15 cellular contexts compared by ENCODE assay signal in the genomic region with DNA sequence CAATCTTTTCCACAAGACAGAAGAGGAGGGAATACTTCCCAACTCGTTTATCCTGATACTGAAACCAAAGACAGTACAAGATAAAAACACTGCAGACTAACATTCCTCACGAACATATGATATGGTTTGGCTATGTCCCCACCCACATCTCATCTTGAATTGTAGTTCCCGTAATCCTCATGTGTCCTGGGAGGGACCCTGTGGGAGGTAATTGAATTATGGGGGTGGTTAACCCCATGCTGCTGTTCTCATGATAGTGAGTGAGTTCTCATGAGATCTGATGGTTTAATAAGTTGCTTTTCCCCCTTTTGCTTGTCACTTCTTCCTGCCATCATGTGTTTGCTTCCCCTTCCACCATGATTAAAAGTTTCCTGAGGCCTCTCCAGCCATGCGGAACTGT.
A peak's percentile ranks its signal among the peaks of the same experiment; 100 is the strongest.
DNase-seq lines count a peak whose midpoint lies in the region; ATAC-seq and TF ChIP-seq lines count a peak whose summit lies in the region.
"Had no signal": no experiment of that assay in that cellular context is flagged by ENCODE, and none has a peak within 500 bp of the region (broad histone marks: within the 10 kb centered on the region; RNA-seq: fewer than 3 reads in every experiment).

No MANE protein-coding gene starts in this region.

- no peak overlapping the region for H3K27ac ChIP-seq in esophagus muscularis mucosa (replicated peaks in 1 of 4)
- H3K27ac ChIP-seq: A549; BLaER1 treated with 17β-estradiol and CSF1 and Interleukin-3, amounts not matched to agents 10 nM and 100 nM had no signal

- DNase-seq in CD1c-positive myeloid dendritic cell (ENCODE audit: extremely low spot score) = peak; percentile 5
- DNase-seq in OCI-M1 (lab: John Stamatoyannopoulos, UW) = peak; percentile 5
- DNase-seq in esophagus muscularis mucosa (ENCODE audit: extremely low spot score) = peak; percentile 21
- DNase-seq in osteocyte (ENCODE audit: extremely low spot score, unreplicated experiment) = peak; percentile 27
- no peak for DNase-seq in hippocampal formation (lab: John Stamatoyannopoulos, UW)
- no peak for DNase-seq in LoVo (ENCODE audit: low spot score)
- DNase-seq in NCI-H1048 (lab: John Stamatoyannopoulos, UW) = no peak
- DNase-seq: Calu3; CD4-positive, alpha-beta T cell; DMS 273 treated with DMSO at 0.1 percent for 48 hours; HCEC 1CT had no signal

- peaks cover 0 to 4% (median 0%) of the 10 kb centered on the region in 4 donors for H3K27me3 ChIP-seq in esophagus muscularis mucosa
- H3K27me3 ChIP-seq: BLaER1 treated with 17β-estradiol and CSF1 and Interleukin-3, amounts not matched to agents 10 nM and 100 nM had no signal

- no peak for ATAC-seq in HG03354 (IDR thresholded peaks at IDR 0.05; ENCODE audit: poor library complexity, severe bottlenecking, unreplicated experiment)
- ATAC-seq: A549, HepG2 had no signal

- H3K4me3 ChIP-seq in esophagus muscularis mucosa = no peak overlapping the region
- H3K4me3 ChIP-seq: A549; BLaER1 treated with 17β-estradiol and CSF1 and Interleukin-3, amounts not matched to agents 10 nM and 100 nM had no signal

- H3K27me3 Mint-ChIP-seq in osteocyte (ENCODE audit: unreplicated experiment) = peaks cover 90% of the 10 kb centered on the region

- H3K36me3 ChIP-seq in esophagus muscularis mucosa = no peaks in the 10 kb centered on the region
- H3K36me3 ChIP-seq: BLaER1 treated with 17β-estradiol and CSF1 and Interleukin-3, amounts not matched to agents 10 nM and 100 nM had no signal

- no peak for TF ChIP-seq EP300 in esophagus muscularis mucosa (IDR thresholded peaks at IDR 0.05)

- H3K4me1 ChIP-seq in esophagus muscularis mucosa = no peaks in the 10 kb centered on the region
- H3K4me1 ChIP-seq: A549 had no signal

- H3K36me3 Mint-ChIP-seq in osteocyte (ENCODE audit: unreplicated experiment) = peaks cover 2% of the 10 kb centered on the region

- no peaks in the 10 kb centered on the region for H3K9me3 ChIP-seq in esophagus muscularis mucosa

- no peak for TF ChIP-seq POLR2A in esophagus muscularis mucosa (IDR thresholded peaks at IDR 0.05; ENCODE audit: low read depth)

- TF ChIP-seq CTCF in esophagus muscularis mucosa (IDR thresholded peaks at IDR 0.05) (no peak), osteocyte (IDR thresholded peaks at IDR 0.05) (no peak)

- 77% methylated on average over 4 of the region's 4 CpGs for WGBS in esophagus muscularis mucosa

- H3K27ac Mint-ChIP-seq in osteocyte (ENCODE audit: unreplicated experiment) = no peak overlapping the region
- H3K27ac Mint-ChIP-seq: CD4-positive, alpha-beta T cell had no signal

- H3K4me1 Mint-ChIP-seq in osteocyte (ENCODE audit: unreplicated experiment) = peaks cover 9% of the 10 kb centered on the region

- intact Hi-C loops in esophagus muscularis mucosa (cut with DNase I) = no loop called here

- H3K9me3 Mint-ChIP-seq in osteocyte (ENCODE audit: unreplicated experiment) = peaks cover 12% of the 10 kb centered on the region
- H3K9me3 Mint-ChIP-seq: CD4-positive, alpha-beta T cell had no signal

- H3K4me3 Mint-ChIP-seq in osteocyte (ENCODE audit: unreplicated experiment) = no peak overlapping the region
- H3K4me3 Mint-ChIP-seq: CD4-positive, alpha-beta T cell had no signal

Comparison
In these comparisons a context has a peak if more than half of its experiments do, and no peak if none do; other contexts are left out.
1. DNase-seq: peak in CD1c-positive myeloid dendritic cell (single experiment), OCI-M1 (single experiment), esophagus muscularis mucosa (single experiment) and osteocyte (single experiment); none in hippocampal formation (0 of 2), LoVo (single experiment) and NCI-H1048 (single experiment).